12 cellular contexts compared by ENCODE assay signal in the genomic region with DNA sequence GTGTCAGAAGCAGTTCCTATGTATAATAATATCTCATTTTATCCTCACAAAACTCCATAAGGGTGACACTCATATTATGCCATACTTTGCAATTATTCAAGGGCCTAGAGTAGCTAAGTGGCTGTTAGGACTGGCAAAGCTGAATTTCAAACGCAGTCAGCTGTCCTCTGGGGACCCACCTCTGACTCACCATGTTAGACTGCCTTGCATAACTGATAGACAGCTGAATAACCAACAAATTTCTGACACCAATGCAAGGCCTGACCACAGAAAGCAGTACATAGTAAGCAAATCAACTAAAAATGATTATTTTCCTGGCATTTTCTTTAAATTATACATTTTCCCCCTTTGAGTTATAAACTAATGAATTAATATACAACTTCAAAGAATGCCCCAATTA.
DNase-seq lines count a peak whose midpoint lies in the region; ATAC-seq, FAIRE-seq and TF ChIP-seq lines count a peak whose summit lies in the region.
"Had no signal": no experiment of that assay in that cellular context is flagged by ENCODE, and none has a peak within 500 bp of the region (broad histone marks: within the 10 kb centered on the region; RNA-seq: fewer than 3 reads in every experiment).

No MANE protein-coding gene starts in this region.

- peaks cover 7% of the 10 kb centered on the region for H3K4me1 ChIP-seq in CD8-positive, alpha-beta T cell (ENCODE audit: insufficient read depth, low read length)
- peaks cover 0 to 23% of the 10 kb centered on the region in 2 donors for H3K4me1 ChIP-seq in left lung

- no peak overlapping the region for H3K4me3 Mint-ChIP-seq in CD8-positive, alpha-beta T cell
- no peak overlapping the region for H3K4me3 Mint-ChIP-seq in activated T-helper 2 cell treated with anti-CD3 and anti-CD28 coated beads, Interferon-gamma antibody, Interleukin-2, Interleukin-4, amounts not matched to agents 10 μg/mL and 5 μg/mL and 100 μg/mL, durations not matched to agents 14 hours and 24 hours and 36 hours (ENCODE audit: low read depth)

- H3K27me3 Mint-ChIP-seq in CD8-positive, alpha-beta T cell (ENCODE audit: low read depth): no peaks in the 10 kb centered on the region
- no peaks in the 10 kb centered on the region for H3K27me3 Mint-ChIP-seq in activated T-helper 2 cell treated with anti-CD3 and anti-CD28 coated beads, Interferon-gamma antibody, Interleukin-2, Interleukin-4, amounts not matched to agents 10 μg/mL and 5 μg/mL and 100 μg/mL, durations not matched to agents 14 hours and 24 hours and 36 hours (ENCODE audit: low read depth)

- DNase-seq in CD8-positive, alpha-beta T cell: no peak
- DNase-seq in activated T-helper 2 cell treated with anti-CD3 and anti-CD28 coated beads, Interferon-gamma antibody, Interleukin-2, Interleukin-4, amounts not matched to agents 10 μg/mL and 5 μg/mL and 100 μg/mL, durations not matched to agents 14 hours and 24 hours and 36 hours (ENCODE audit: low spot score): no peak
- DNase-seq in left lung (no peak), NCI-H524 (lab: John Stamatoyannopoulos, UW) (no peak), DMS 273 treated with DMSO at 0.1 percent for 48 hours (lab: John Stamatoyannopoulos, UW) (no peak), frontal cortex (ENCODE audit: low spot score in 2 of 2) (no peak)
- DNase-seq: aorta, GOT3, NCI-H1417 had no signal

- no peak overlapping the region for H3K27ac Mint-ChIP-seq in CD8-positive, alpha-beta T cell
- peak overlapping the region; percentile 76 for H3K27ac Mint-ChIP-seq in activated T-helper 2 cell treated with anti-CD3 and anti-CD28 coated beads, Interferon-gamma antibody, Interleukin-2, Interleukin-4, amounts not matched to agents 10 μg/mL and 5 μg/mL and 100 μg/mL, durations not matched to agents 14 hours and 24 hours and 36 hours

- H3K9me3 Mint-ChIP-seq in CD8-positive, alpha-beta T cell: peaks cover 2% of the 10 kb centered on the region
- peaks cover 31% of the 10 kb centered on the region for H3K9me3 Mint-ChIP-seq in activated T-helper 2 cell treated with anti-CD3 and anti-CD28 coated beads, Interferon-gamma antibody, Interleukin-2, Interleukin-4, amounts not matched to agents 10 μg/mL and 5 μg/mL and 100 μg/mL, durations not matched to agents 14 hours and 24 hours and 36 hours

- intact Hi-C loops in CD8-positive, alpha-beta T cell (cut with DNase I, micrococcal nuclease): no loop called here
- intact Hi-C loops in activated T-helper 2 cell treated with anti-CD3 and anti-CD28 coated beads, Interferon-gamma antibody, Interleukin-2, Interleukin-4, amounts not matched to agents 10 μg/mL and 5 μg/mL and 100 μg/mL, durations not matched to agents 14 hours and 24 hours and 36 hours (cut with micrococcal nuclease): loop anchor here (2.0 kb wide), 2 partner anchors 151 to 251 kb away; a partner anchor contains a TSS
- intact Hi-C loops in left lung (cut with DNase I): no loop called here

- H3K27ac ChIP-seq in CD8-positive, alpha-beta T cell (ENCODE audit: low read depth, low read length): no peak overlapping the region
- no peak overlapping the region for H3K27ac ChIP-seq in left lung

- H3K36me3 Mint-ChIP-seq in CD8-positive, alpha-beta T cell: no peaks in the 10 kb centered on the region
- H3K36me3 Mint-ChIP-seq in activated T-helper 2 cell treated with anti-CD3 and anti-CD28 coated beads, Interferon-gamma antibody, Interleukin-2, Interleukin-4, amounts not matched to agents 10 μg/mL and 5 μg/mL and 100 μg/mL, durations not matched to agents 14 hours and 24 hours and 36 hours (ENCODE audit: low read depth): peaks cover 24% of the 10 kb centered on the region

- peaks cover 20% of the 10 kb centered on the region for H3K4me1 Mint-ChIP-seq in CD8-positive, alpha-beta T cell (ENCODE audit: low read depth)
- H3K4me1 Mint-ChIP-seq in activated T-helper 2 cell treated with anti-CD3 and anti-CD28 coated beads, Interferon-gamma antibody, Interleukin-2, Interleukin-4, amounts not matched to agents 10 μg/mL and 5 μg/mL and 100 μg/mL, durations not matched to agents 14 hours and 24 hours and 36 hours (ENCODE audit: low read depth): peaks cover 50% of the 10 kb centered on the region

- no peaks in the 10 kb centered on the region for H3K36me3 ChIP-seq in CD8-positive, alpha-beta T cell (ENCODE audit: insufficient read depth, low read length)
- H3K36me3 ChIP-seq in left lung: no peaks in the 10 kb centered on the region

- CTCF ChIA-PET in CD8-positive, alpha-beta T cell (lab: Charles Lee): interaction anchor here (0.8 to 1.5 kb wide), 4 partner anchors 8 to 313 kb away, joined by 3 read pairs; no protein-coding TSS in a partner anchor

- peak; percentile 46 for ATAC-seq in CD8-positive, alpha-beta T cell
- ATAC-seq in HG03432 (IDR thresholded peaks at IDR 0.05; ENCODE audit: unreplicated experiment): peak; percentile 88
- peak; percentile 48 for ATAC-seq in left lung
- ATAC-seq in HG03039 (IDR thresholded peaks at IDR 0.05; ENCODE audit: unreplicated experiment): no peak

- no peak overlapping the region for H3K4me3 ChIP-seq in CD8-positive, alpha-beta T cell (ENCODE audit: low read depth, low read length)
- H3K4me3 ChIP-seq in left lung: no peak overlapping the region

- POLR2A ChIA-PET in CD8-positive, alpha-beta T cell (lab: Charles Lee): interaction anchor here (1.1 to 1.7 kb wide), 4 partner anchors 8 to 44 kb away, joined by 3 to 5 read pairs (median 4); no protein-coding TSS in a partner anchor

- no peaks in the 10 kb centered on the region for H3K9me3 ChIP-seq in CD8-positive, alpha-beta T cell (ENCODE audit: low read length)
- H3K9me3 ChIP-seq in left lung: no peaks in the 10 kb centered on the region

- H3K27me3 ChIP-seq in CD8-positive, alpha-beta T cell (ENCODE audit: insufficient read depth, low read length): no peaks in the 10 kb centered on the region
- no peaks in the 10 kb centered on the region for H3K27me3 ChIP-seq in left lung

- TF ChIP-seq CTCF in CD8-positive, alpha-beta T cell (IDR thresholded peaks at IDR 0.05): no peak
- no peak for TF ChIP-seq CTCF in left lung (IDR thresholded peaks at IDR 0.05)

- no peak for FAIRE-seq in frontal cortex (lab: Jason Lieb, UNC)
- FAIRE-seq: G401.6 had no signal
